1 cellular context compared by ENCODE assay signal in the genomic region with DNA sequence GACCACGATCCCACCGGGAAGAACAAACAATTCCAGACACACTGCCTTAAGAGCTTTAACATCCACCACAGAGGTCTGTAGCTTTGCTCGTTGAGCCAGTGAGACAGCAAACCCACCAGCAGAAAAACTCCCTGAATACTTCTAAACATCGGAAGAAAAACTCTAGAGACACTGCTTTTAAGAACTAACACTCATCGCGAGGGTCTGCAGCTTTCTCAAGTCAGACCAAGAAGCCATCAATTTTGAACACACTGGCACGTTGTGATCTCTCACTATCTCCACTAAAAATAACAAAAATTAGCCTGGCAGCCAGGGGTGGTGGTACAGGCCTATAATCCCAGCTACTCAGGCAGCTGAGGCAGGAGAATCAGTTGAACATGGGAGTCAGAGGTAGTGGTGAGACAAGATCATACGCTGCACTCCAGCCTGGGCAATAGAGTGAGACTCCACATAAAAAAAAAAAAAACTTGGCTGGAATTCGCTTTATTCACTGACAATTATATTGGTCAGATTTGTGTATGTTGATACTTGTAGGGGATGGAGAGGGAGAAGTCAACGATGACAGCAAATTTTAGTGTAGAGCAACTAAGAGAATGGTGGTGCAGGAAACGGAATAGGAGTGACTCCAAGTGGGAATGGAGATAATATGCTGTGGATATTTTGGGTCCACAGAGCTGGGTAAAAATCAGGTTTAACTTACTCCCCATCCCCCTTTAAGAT.
TF ChIP-seq lines count a peak whose summit lies in the region.

No MANE protein-coding gene starts in this region.

TF ChIP-seq in K562, 482 proteins besides CTCF, POLR2A, EP300 and RAD21:
- TF ChIP-seq NCOA4 (IDR thresholded peaks at IDR 0.05; ENCODE audit: partially characterized antibody), result peak; percentile 25
- 0 out of 2 replicates have a peak, but pooled peaks have one; percentile 27 for TF ChIP-seq NFRKB (IDR thresholded peaks at IDR 0.05; ENCODE audit: low read depth)
- no peak for TF ChIP-seq ESRRA (IDR thresholded peaks at IDR 0.05; ENCODE audit: borderline replicate concordance, low read depth)
- TF ChIP-seq HLTF (IDR thresholded peaks at IDR 0.05), result 0 out of 2 replicates have a peak, but pooled peaks have one; percentile 46
- TF ChIP-seq FOXK2 (conservative IDR thresholded peaks at IDR 0.05 in 1 of 2, IDR thresholded peaks at IDR 0.05 in 1 of 2; ENCODE audit: low read depth in 2 of 2), result 0 out of 4 replicates have a peak, but pooled peaks of 1 of the 2 experiments have one; percentile 10
- TF ChIP-seq ELF1 (tag; IDR thresholded peaks at IDR 0.05), result peak; percentile 4; the same call in 1 of the 2 replicates
- no peak for TF ChIP-seq XRCC4 (IDR thresholded peaks at IDR 0.05; ENCODE audit: extremely low read depth, insufficient read depth, insufficient read length)
- peak; percentile 56; the same call in 1 of the 2 replicates for TF ChIP-seq BCOR (IDR thresholded peaks at IDR 0.05)
- TF ChIP-seq, protein P1, sequence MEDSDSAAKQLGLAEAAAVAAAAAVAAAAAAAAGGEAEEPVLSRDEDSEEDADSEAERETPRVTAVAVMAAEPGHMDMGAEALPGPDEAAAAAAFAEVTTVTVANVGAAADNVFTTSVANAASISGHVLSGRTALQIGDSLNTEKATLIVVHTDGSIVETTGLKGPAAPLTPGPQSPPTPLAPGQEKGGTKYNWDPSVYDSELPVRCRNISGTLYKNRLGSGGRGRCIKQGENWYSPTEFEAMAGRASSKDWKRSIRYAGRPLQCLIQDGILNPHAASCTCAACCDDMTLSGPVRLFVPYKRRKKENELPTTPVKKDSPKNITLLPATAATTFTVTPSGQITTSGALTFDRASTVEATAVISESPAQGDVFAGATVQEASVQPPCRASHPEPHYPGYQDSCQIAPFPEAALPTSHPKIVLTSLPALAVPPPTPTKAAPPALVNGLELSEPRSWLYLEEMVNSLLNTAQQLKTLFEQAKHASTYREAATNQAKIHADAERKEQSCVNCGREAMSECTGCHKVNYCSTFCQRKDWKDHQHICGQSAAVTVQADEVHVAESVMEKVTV (CRISPR knock-in tag; IDR thresholded peaks at IDR 0.05), result no peak
- TF ChIP-seq ZNF121 (CRISPR knock-in tag; conservative IDR thresholded peaks at IDR 0.05), result peak; percentile 65
- peak; percentile 34 for TF ChIP-seq RBM25 (IDR thresholded peaks at IDR 0.05; ENCODE audit: low read depth, low read length, severe bottlenecking)
- TF ChIP-seq CHD4 (IDR thresholded peaks at IDR 0.05; ENCODE audit: insufficient read depth, insufficient replicate concordance, low read depth, low read length, poor library complexity, severe bottlenecking), result peak; percentile 59
- TF ChIP-seq AFF1 (IDR thresholded peaks at IDR 0.05; ENCODE audit: low read depth in 1 of 2, partially characterized antibody in 2 of 2), result peak in 1 of 2 experiments; percentile 24
- 0 out of 2 replicates have a peak, but pooled peaks have one; percentile 2 for TF ChIP-seq NFE2L1 (tag; IDR thresholded peaks at IDR 0.05; ENCODE audit: borderline replicate concordance, low read depth)
- 0 out of 2 replicates have a peak, but pooled peaks have one; percentile 9 for TF ChIP-seq NBN (IDR thresholded peaks at IDR 0.05; ENCODE audit: low read depth)
- peak in 1 of 2 experiments; percentile 28; a peak in 1 of 4 replicates for TF ChIP-seq KDM1A (IDR thresholded peaks at IDR 0.05)
- TF ChIP-seq E2F5 (CRISPR knock-in tag; IDR thresholded peaks at IDR 0.05), result no peak
- TF ChIP-seq ZNF766 (CRISPR knock-in tag; conservative IDR thresholded peaks at IDR 0.05), result 0 out of 2 replicates have a peak, but pooled peaks have one; percentile 4
- TF ChIP-seq, protein P2, sequence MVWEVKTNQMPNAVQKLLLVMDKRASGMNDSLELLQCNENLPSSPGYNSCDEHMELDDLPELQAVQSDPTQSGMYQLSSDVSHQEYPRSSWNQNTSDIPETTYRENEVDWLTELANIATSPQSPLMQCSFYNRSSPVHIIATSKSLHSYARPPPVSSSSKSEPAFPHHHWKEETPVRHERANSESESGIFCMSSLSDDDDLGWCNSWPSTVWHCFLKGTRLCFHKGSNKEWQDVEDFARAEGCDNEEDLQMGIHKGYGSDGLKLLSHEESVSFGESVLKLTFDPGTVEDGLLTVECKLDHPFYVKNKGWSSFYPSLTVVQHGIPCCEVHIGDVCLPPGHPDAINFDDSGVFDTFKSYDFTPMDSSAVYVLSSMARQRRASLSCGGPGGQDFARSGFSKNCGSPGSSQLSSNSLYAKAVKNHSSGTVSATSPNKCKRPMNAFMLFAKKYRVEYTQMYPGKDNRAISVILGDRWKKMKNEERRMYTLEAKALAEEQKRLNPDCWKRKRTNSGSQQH (CRISPR knock-in tag; IDR thresholded peaks at IDR 0.05), result 0 out of 2 replicates have a peak, but pooled peaks have one; percentile 2
- TF ChIP-seq JUN (IDR thresholded peaks at IDR 0.05; ENCODE audit: borderline replicate concordance, low read depth, low read length), result no peak
- peak; percentile 18; the same call in 1 of the 2 replicates for TF ChIP-seq JUN (CRISPR knock-in tag; IDR thresholded peaks at IDR 0.05; ENCODE audit: borderline replicate concordance)
- no peak for TF ChIP-seq ZNF707 (CRISPR knock-in tag; conservative IDR thresholded peaks at IDR 0.05)
- 0 out of 2 replicates have a peak, but pooled peaks have one; percentile 33 for TF ChIP-seq HDGF (IDR thresholded peaks at IDR 0.05)
- TF ChIP-seq, protein P3, sequence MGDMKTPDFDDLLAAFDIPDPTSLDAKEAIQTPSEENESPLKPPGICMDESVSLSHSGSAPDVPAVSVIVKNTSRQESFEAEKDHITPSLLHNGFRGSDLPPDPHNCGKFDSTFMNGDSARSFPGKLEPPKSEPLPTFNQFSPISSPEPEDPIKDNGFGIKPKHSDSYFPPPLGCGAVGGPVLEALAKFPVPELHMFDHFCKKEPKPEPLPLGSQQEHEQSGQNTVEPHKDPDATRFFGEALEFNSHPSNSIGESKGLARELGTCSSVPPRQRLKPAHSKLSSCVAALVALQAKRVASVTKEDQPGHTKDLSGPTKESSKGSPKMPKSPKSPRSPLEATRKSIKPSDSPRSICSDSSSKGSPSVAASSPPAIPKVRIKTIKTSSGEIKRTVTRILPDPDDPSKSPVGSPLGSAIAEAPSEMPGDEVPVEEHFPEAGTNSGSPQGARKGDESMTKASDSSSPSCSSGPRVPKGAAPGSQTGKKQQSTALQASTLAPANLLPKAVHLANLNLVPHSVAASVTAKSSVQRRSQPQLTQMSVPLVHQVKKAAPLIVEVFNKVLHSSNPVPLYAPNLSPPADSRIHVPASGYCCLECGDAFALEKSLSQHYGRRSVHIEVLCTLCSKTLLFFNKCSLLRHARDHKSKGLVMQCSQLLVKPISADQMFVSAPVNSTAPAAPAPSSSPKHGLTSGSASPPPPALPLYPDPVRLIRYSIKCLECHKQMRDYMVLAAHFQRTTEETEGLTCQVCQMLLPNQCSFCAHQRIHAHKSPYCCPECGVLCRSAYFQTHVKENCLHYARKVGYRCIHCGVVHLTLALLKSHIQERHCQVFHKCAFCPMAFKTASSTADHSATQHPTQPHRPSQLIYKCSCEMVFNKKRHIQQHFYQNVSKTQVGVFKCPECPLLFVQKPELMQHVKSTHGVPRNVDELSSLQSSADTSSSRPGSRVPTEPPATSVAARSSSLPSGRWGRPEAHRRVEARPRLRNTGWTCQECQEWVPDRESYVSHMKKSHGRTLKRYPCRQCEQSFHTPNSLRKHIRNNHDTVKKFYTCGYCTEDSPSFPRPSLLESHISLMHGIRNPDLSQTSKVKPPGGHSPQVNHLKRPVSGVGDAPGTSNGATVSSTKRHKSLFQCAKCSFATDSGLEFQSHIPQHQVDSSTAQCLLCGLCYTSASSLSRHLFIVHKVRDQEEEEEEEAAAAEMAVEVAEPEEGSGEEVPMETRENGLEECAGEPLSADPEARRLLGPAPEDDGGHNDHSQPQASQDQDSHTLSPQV (IDR thresholded peaks at IDR 0.05), result no peak
- TF ChIP-seq MIER1 (IDR thresholded peaks at IDR 0.05; ENCODE audit: low read depth), result 0 out of 2 replicates have a peak, but pooled peaks have one; percentile 26
